In the genomic region with DNA sequence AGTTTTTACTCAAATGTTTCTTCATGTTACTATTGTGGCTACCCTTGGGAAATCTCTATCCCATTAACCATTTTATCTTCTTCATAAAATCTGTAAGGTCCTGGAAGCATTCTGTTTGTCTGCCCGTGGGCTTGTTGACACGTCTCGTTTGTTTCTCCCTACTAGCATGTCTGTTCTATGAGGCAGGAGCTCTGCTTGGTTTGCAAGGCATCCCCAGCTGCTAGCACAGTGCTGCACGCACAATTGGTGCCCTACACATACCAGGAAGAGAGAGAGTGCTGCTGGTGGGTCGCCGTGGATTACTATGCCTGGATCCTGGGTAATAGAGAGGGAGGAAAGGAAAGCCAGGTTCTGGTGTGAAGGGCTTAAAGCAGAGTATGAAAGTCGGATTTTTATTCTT, we compare ENCODE assay signal across 34 cellular contexts.
"Had no signal": no experiment of that assay in that cellular context is flagged by ENCODE, and none has a peak within 500 bp of the region (broad histone marks: within the 10 kb centered on the region; RNA-seq: fewer than 3 reads in every experiment).

No MANE protein-coding gene starts in this region.

- H3K36me3 Mint-ChIP-seq: activated naive CD4-positive, alpha-beta T cell treated with anti-CD3 and anti-CD28 coated beads, Interleukin-2, amount 50 U/mL, for 72 hours; brain had no signal

- H3K27ac ChIP-seq: adrenal gland, cardiac muscle cell, RWPE1 had no signal

- H3K9me3 ChIP-seq: adrenal gland had no signal

- H3K27me3 ChIP-seq: adrenal gland, cardiac muscle cell had no signal

- DNase-seq: activated CD4-positive, alpha-beta T cell treated with anti-CD3 and anti-CD28 coated beads, Interleukin-2, amount 10 ng/mL, durations not matched to agents 24 days and 14 days; activated CD4-positive, alpha-beta T cell treated with anti-CD3 and anti-CD28 coated beads, Interleukin-2, amount 50 U/mL, for 4 hours; activated CD8-positive, alpha-beta T cell treated with anti-CD3 and anti-CD28 coated beads for 36 hours; activated gamma-delta T cell; activated naive CD4-positive, alpha-beta T cell treated with Interleukin-2 at 50 U/mL for 16 hours; activated T-cell treated with anti-CD3 and anti-CD28 coated beads, Interleukin-2, amount 50 U/mL, for 1 hour; anterior cingulate cortex; KG1; MM.1S; MV-4-11; NCI-H1092; NCI-H1436 treated with DMSO at 0.1 percent for 48 hours; NCI-H1694 treated with DMSO at 0.1 percent for 48 hours; NCI-H2029; NCI-H2107; NCI-H2171; NCI-H510A; NCI-H526; NCI-H748 treated with DMSO at 0.1 percent for 48 hours; NK-92 treated with Interleukin-12 subunit alpha and Interleukin-12 subunit beta, amount 100 ng/mL, for 24 hours; PC-3; SIG-M5; SW 1271; T-helper 1 cell; T-helper 2 cell; T-helper 9 cell had no signal

- ATAC-seq: activated CD8-positive, alpha-beta T cell treated with anti-CD3 and anti-CD28 coated beads for 36 hours; activated naive CD4-positive, alpha-beta T cell treated with anti-CD3 and anti-CD28 coated beads, Interleukin-2, amount 50 U/mL, for 72 hours; PC-3; Right ventricle myocardium inferior had no signal

- H3K4me3 Mint-ChIP-seq: activated CD4-positive, alpha-beta T cell treated with anti-CD3 and anti-CD28 coated beads, Interleukin-2, amount 10 ng/mL, durations not matched to agents 24 days and 14 days; activated CD8-positive, alpha-beta T cell treated with anti-CD3 and anti-CD28 coated beads for 36 hours; brain; central memory CD8-positive, alpha-beta T cell had no signal

- H3K36me3 ChIP-seq: adrenal gland, cardiac muscle cell had no signal

- H3K4me3 ChIP-seq: adrenal gland, cardiac muscle cell had no signal

- H3K27ac Mint-ChIP-seq: activated CD4-positive, alpha-beta T cell treated with anti-CD3 and anti-CD28 coated beads, Interleukin-2, amount 10 ng/mL, durations not matched to agents 24 days and 14 days; activated CD8-positive, alpha-beta T cell treated with anti-CD3 and anti-CD28 coated beads for 36 hours; activated naive CD4-positive, alpha-beta T cell treated with anti-CD3 and anti-CD28 coated beads, Interleukin-2, amount 50 U/mL, for 72 hours; activated T-helper 2 cell treated with anti-CD3 and anti-CD28 coated beads, Interferon-gamma antibody, Interleukin-2, Interleukin-4, amounts not matched to agents 10 μg/mL and 5 μg/mL and 100 μg/mL, durations not matched to agents 14 hours and 24 hours and 36 hours; brain had no signal

- H3K9me3 Mint-ChIP-seq: activated CD4-positive, alpha-beta T cell treated with anti-CD3 and anti-CD28 coated beads, Interleukin-2, amount 10 ng/mL, durations not matched to agents 24 days and 14 days; activated CD8-positive, alpha-beta T cell treated with anti-CD3 and anti-CD28 coated beads for 36 hours; activated T-helper 2 cell treated with anti-CD3 and anti-CD28 coated beads, Interferon-gamma antibody, Interleukin-2, Interleukin-4, amounts not matched to agents 10 μg/mL and 5 μg/mL and 100 μg/mL, durations not matched to agents 14 hours and 24 hours and 36 hours; central memory CD8-positive, alpha-beta T cell had no signal

- H3K4me1 Mint-ChIP-seq: central memory CD8-positive, alpha-beta T cell had no signal

- H3K4me1 ChIP-seq: adrenal gland had no signal
